Comparison of ENCODE assay signal across 12 cellular contexts in the genomic region with DNA sequence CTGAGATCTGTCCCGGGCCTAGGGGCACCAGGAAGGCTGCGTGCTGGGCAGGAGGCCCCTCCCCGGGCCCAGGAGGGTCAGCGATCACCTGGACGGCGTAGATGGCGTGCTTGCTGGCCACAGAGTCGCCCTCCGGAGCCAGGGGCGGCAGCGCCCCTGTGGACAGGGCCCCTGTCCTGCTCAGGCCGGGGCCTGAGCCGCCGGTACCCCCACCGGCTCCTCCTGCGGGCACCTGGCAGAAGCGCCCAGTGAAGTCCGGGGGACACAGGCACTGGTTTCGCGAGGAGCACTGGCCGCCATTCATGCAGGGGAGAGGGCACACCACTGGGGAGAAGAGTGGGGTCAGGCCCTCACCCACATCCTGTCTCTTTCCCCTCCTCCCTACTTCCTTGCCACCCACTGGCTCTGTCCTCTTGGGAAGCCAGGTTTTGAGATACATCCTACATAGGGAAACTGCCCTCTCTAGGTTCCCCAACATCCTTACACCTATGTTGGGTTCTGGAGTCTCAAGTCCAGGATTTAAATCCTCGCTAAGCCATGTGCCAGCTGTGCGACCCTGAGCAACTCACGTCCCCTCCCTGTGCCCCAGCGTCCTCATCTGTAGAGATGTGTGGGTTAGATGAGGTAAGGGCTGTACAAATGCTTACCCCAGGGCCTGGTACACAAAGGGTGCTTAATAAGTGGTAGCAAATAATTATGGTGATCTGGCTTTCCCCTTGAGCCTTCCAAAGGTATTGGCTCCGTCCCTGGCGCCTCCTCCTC. TPM values are rescaled to one million over a fixed set of nuclear protein-coding genes. Genes with fewer than 3 reads are reported as not detected.
DNase-seq lines count a peak whose midpoint lies in the region; ATAC-seq, FAIRE-seq and TF ChIP-seq lines count a peak whose summit lies in the region.
"Had no signal": no experiment of that assay in that cellular context is flagged by ENCODE, and none has a peak within 500 bp of the region (broad histone marks: within the 10 kb centered on the region; RNA-seq: fewer than 3 reads in every experiment).

No MANE protein-coding gene starts in this region.

- ATAC-seq in HepG2 (no peak), right lobe of liver (no peak), HG02642 (IDR thresholded peaks at IDR 0.05; ENCODE audit: poor library complexity, unreplicated experiment) (no peak)

- H3K4me3 Mint-ChIP-seq in activated CD4-positive, alpha-beta memory T cell treated with anti-CD3 and anti-CD28 coated beads for 36 hours, result peak overlapping the region; percentile 46

- H3K4me2 ChIP-seq in HepG2 (ENCODE audit: low read depth, low read length), result no peak overlapping the region

- peaks cover 12% of the 10 kb centered on the region for H3K36me3 Mint-ChIP-seq in activated CD4-positive, alpha-beta memory T cell treated with anti-CD3 and anti-CD28 coated beads for 36 hours

- H3K9me3 ChIP-seq in HepG2 (ENCODE audit: low read length), result no peaks in the 10 kb centered on the region
- no peaks in the 10 kb centered on the region for H3K9me3 ChIP-seq in right lobe of liver
- H3K9me3 ChIP-seq in iPS-20b (ENCODE audit: insufficient read depth, low read depth, low read length), result no peaks in the 10 kb centered on the region
- H3K9me3 ChIP-seq in vagina, result no peaks in the 10 kb centered on the region
- H3K9me3 ChIP-seq in ovary, result no peaks in the 10 kb centered on the region
- H3K9me3 ChIP-seq: esophagus muscularis mucosa, prostate gland had no signal

- TF ChIP-seq CTCF in HepG2 (CRISPR knock-in tag; IDR thresholded peaks at IDR 0.05), result no peak
- TF ChIP-seq CTCF in right lobe of liver (IDR thresholded peaks at IDR 0.05), result no peak
- no peak for TF ChIP-seq CTCF in vagina (IDR thresholded peaks at IDR 0.05)
- TF ChIP-seq CTCF in ovary (IDR thresholded peaks at IDR 0.05), result no peak

- CTCF ChIA-PET in HepG2 (lab: Yijun Ruan, JAX; ENCODE audit: low intra/inter-chr PET ratio, low total read pairs), result no interaction called here
- CTCF ChIA-PET in activated CD4-positive, alpha-beta memory T cell treated with anti-CD3 and anti-CD28 coated beads for 36 hours (lab: Charles Lee), result interaction anchor here (0.6 to 1.7 kb wide), 6 partner anchors 13 to 226 kb away, joined by 3 to 9 read pairs (median 4); partner anchors contain the start of gene ZNRD2

- H3K36me3 ChIP-seq in HepG2 (replicated peaks in 1 of 2; ENCODE audit: control insufficient read depth in 1 of 2, insufficient read depth in 2 of 2, low read length in 2 of 2) (peaks cover 0 to under 1% of the 10 kb centered on the region in 2 experiments; a peak in 2 of 5 replicates), right lobe of liver (no peaks in the 10 kb centered on the region), iPS-20b (ENCODE audit: insufficient read depth, low read depth, low read length) (no peaks in the 10 kb centered on the region), vagina (peaks cover 0 to 27% of the 10 kb centered on the region in 2 donors), ovary (no peaks in the 10 kb centered on the region)
- H3K36me3 ChIP-seq: prostate gland had no signal

- no peaks in the 10 kb centered on the region for H3K27me3 Mint-ChIP-seq in activated CD4-positive, alpha-beta memory T cell treated with anti-CD3 and anti-CD28 coated beads for 36 hours

- no peak overlapping the region for H3K27ac ChIP-seq in HepG2 (ENCODE audit: extremely low read length, insufficient read depth, low read length)
- no peak overlapping the region for H3K27ac ChIP-seq in right lobe of liver
- H3K27ac ChIP-seq in iPS-20b (ENCODE audit: low read length), result no peak overlapping the region
- H3K27ac ChIP-seq in vagina, result peak overlapping the region; percentile 98
- no peak overlapping the region for H3K27ac ChIP-seq in ovary
- H3K27ac ChIP-seq: brain microvascular endothelial cell, prostate gland had no signal

- H4K20me1 ChIP-seq in HepG2 (ENCODE audit: insufficient read depth, low read length), result peaks cover 10% of the 10 kb centered on the region; the same call in 1 of the 2 replicates

- TF ChIP-seq POLR2A in HepG2 (IDR thresholded peaks at IDR 0.05; ENCODE audit: insufficient read depth in 1 of 2, low read depth in 2 of 2, low read length in 2 of 2) (no peak), right lobe of liver (IDR thresholded peaks at IDR 0.05) (no peak), vagina (IDR thresholded peaks at IDR 0.05) (no peak), ovary (IDR thresholded peaks at IDR 0.05) (no peak)

- in situ Hi-C loops in HepG2 (cut with HindIII; ENCODE audit: extremely low pct_ligation_motif_present, low pct_unique_long_range_greater_than_20kb), result loop anchor here (10.0 kb wide), 1 partner anchor 301 kb away; the partner anchor contains the start of gene CFL1

- DNase-seq in HepG2 (ENCODE audit: low spot score) (no peak), right lobe of liver (no peak), vagina (ENCODE audit: extremely low spot score in 2 of 2) (no peak), ovary (no peak)
- no peak for DNase-seq in activated CD4-positive, alpha-beta memory T cell treated with anti-CD3 and anti-CD28 coated beads for 36 hours
- DNase-seq in activated CD4-positive, CD25-positive, alpha-beta regulatory T cell (lab: John Stamatoyannopoulos, UW), result no peak
- DNase-seq: brain microvascular endothelial cell had no signal

- H2AFZ ChIP-seq in HepG2 (ENCODE audit: low read length), result no peak overlapping the region

- FAIRE-seq in HepG2 (lab: Jason Lieb, UNC), result no peak
- FAIRE-seq: GM12892 had no signal

- no peak overlapping the region for H3K4me3 ChIP-seq in HepG2 (replicated peaks in 1 of 3; ENCODE audit: insufficient read depth in 1 of 3, low read depth in 2 of 3, low read length in 3 of 3)
- H3K4me3 ChIP-seq in right lobe of liver, result no peak overlapping the region
- peak overlapping the region; percentile 63; the same call in 1 of the 2 replicates for H3K4me3 ChIP-seq in iPS-20b (ENCODE audit: low read length)
- H3K4me3 ChIP-seq in vagina, result no peak overlapping the region
- H3K4me3 ChIP-seq in ovary, result no peak overlapping the region
- H3K4me3 ChIP-seq: esophagus muscularis mucosa, prostate gland had no signal

- BruUV-seq in HepG2 (replicated peaks; lab: Mats Ljungman, UMichigan), result no TSS peak

- peaks cover 57% of the 10 kb centered on the region for H3K4me1 Mint-ChIP-seq in activated CD4-positive, alpha-beta memory T cell treated with anti-CD3 and anti-CD28 coated beads for 36 hours (ENCODE audit: low read depth)

- POLR2A ChIA-PET in HepG2 (lab: Yijun Ruan, JAX), result no interaction called here
- POLR2A ChIA-PET in activated CD4-positive, alpha-beta memory T cell treated with anti-CD3 and anti-CD28 coated beads for 36 hours (lab: Charles Lee), result no interaction called here

- H3K4me1 ChIP-seq in HepG2 (ENCODE audit: insufficient read depth, low read length) (peaks cover 64% of the 10 kb centered on the region), right lobe of liver (peaks cover 0 to 33% (median 7%) of the 10 kb centered on the region in 4 donors), iPS-20b (ENCODE audit: insufficient read depth, low read length) (peaks cover 19% of the 10 kb centered on the region), vagina (peaks cover 57% of the 10 kb centered on the region), ovary (ENCODE audit: insufficient read depth) (peaks cover 16% of the 10 kb centered on the region)

- intact Hi-C loops in HepG2 (cut with micrococcal nuclease; ENCODE audit: unreplicated experiment), result no loop called here
- intact Hi-C loops in right lobe of liver (cut with DNase I), result no loop called here
- intact Hi-C loops in activated CD4-positive, alpha-beta memory T cell treated with anti-CD3 and anti-CD28 coated beads for 36 hours (cut with micrococcal nuclease), result no loop called here
- intact Hi-C loops in vagina (cut with DNase I), result no loop called here
- intact Hi-C loops in ovary (cut with DNase I), result no loop called here

- no peak for TF ChIP-seq RAD21 in HepG2 (CRISPR knock-in tag; IDR thresholded peaks at IDR 0.05)

- no peaks in the 10 kb centered on the region for H3K9me3 Mint-ChIP-seq in activated CD4-positive, alpha-beta memory T cell treated with anti-CD3 and anti-CD28 coated beads for 36 hours

- TF ChIP-seq EP300 in HepG2 (IDR thresholded peaks at IDR 0.05; ENCODE audit: low read depth in 2 of 2, low read length in 2 of 2), result no peak
- no peak for TF ChIP-seq EP300 in HepG2 (CRISPR knock-in tag; IDR thresholded peaks at IDR 0.05; ENCODE audit: borderline replicate concordance)
- TF ChIP-seq EP300 in ovary (IDR thresholded peaks at IDR 0.05), result no peak

- WGBS in HepG2 (ENCODE audit: low lambda C conversion rate), result 94% methylated on average over 16 of the region's 27 CpGs
- WGBS in right lobe of liver (ENCODE audit: insufficient coverage, low coverage, low lambda C conversion rate, missing lambda C conversion rate), result 86% methylated on average over 2 of the region's 27 CpGs
- 83 to 84% (median 83%) methylated on average over 17 to 27 of the region's 27 CpGs for WGBS in ovary, 3 donors

- H3K79me2 ChIP-seq in HepG2 (ENCODE audit: insufficient read depth, low read length), result peaks cover 8% of the 10 kb centered on the region

- no peak overlapping the region for H3K9ac ChIP-seq in HepG2 (ENCODE audit: insufficient read depth, low read depth, low read length)
- no peak overlapping the region for H3K9ac ChIP-seq in iPS-20b (ENCODE audit: low read depth, low read length)

- H3K27me3 ChIP-seq in HepG2 (ENCODE audit: control insufficient read depth in 1 of 2, insufficient read depth in 2 of 2, low read length in 2 of 2) (no peaks in the 10 kb centered on the region), right lobe of liver (no peaks in the 10 kb centered on the region), iPS-20b (ENCODE audit: insufficient read depth, low read length) (peaks cover 72% of the 10 kb centered on the region), vagina (no peaks in the 10 kb centered on the region), ovary (no peaks in the 10 kb centered on the region)
- H3K27me3 ChIP-seq: brain microvascular endothelial cell, esophagus muscularis mucosa had no signal

- H3K27ac Mint-ChIP-seq in activated CD4-positive, alpha-beta memory T cell treated with anti-CD3 and anti-CD28 coated beads for 36 hours, result peak overlapping the region; percentile 84

RNA-seq across cellular contexts. Expression of gene LTBP3, which starts 3.9 kb away (rescaled TPM):
- total RNA-seq in HepG2 (2016; rRNA removed; fragmentation: Illumina TruSeq; extraction: Trizol) (4.2 and 12.2 TPM in 2 replicates), right lobe of liver (10 to 100 TPM; 26.6 to 94.1 (median 46.8) TPM), vagina (246 TPM), ovary (100 to 1,000 TPM; 143 to 292 (median 198) TPM)
- total RNA-seq in HepG2 (2016; cell fraction: cytosol; rRNA removed; fragmentation: Illumina TruSeq; extraction: Trizol; ENCODE audit: low read depth), result 3.8 and 4.6 TPM in 2 replicates
- total RNA-seq in HepG2 (2016; cell fraction: insoluble cytoplasmic fraction; rRNA removed; fragmentation: Illumina TruSeq; extraction: Trizol), result 3.1 and 14.2 TPM in 2 replicates
- 6.5 and 7.6 TPM in 2 replicates for total RNA-seq in HepG2 (2016; cell fraction: membrane; rRNA removed; fragmentation: Illumina TruSeq; extraction: Trizol)
- total RNA-seq in HepG2 (2016; cell fraction: nucleus; rRNA removed; fragmentation: Illumina TruSeq; extraction: Trizol), result 18.0 and 20.1 TPM in 2 replicates
- polyA plus RNA-seq in HepG2 (2011; rRNA removed) (60.3 and 68.1 TPM in 2 replicates), ovary (100 to 1,000 TPM in 1 of 2 donors, 10 to 100 TPM in 1; 35.9 to 130 TPM)
- 16.4 and 24.6 TPM in 2 replicates for polyA plus RNA-seq in HepG2 (2011; cell fraction: cytosol; rRNA removed)
- polyA plus RNA-seq in HepG2 (2011; cell fraction: nucleus; rRNA removed), result 549 and 694 TPM in 2 replicates
- 41.0 and 45.6 TPM in 2 replicates for polyA plus RNA-seq in HepG2 (2012)
- 2.1 and 2.8 TPM in 2 replicates for polyA plus RNA-seq in HepG2 (2016; cell fraction: cytosol; fragmentation: Illumina TruSeq; extraction: Trizol; ENCODE audit: low read depth)
- polyA plus RNA-seq in HepG2 (2016; cell fraction: insoluble cytoplasmic fraction; fragmentation: Illumina TruSeq; extraction: Trizol; ENCODE audit: low read depth), result 7.3 and 9.4 TPM in 2 replicates
- polyA plus RNA-seq in HepG2 (2016; cell fraction: membrane; fragmentation: Illumina TruSeq; extraction: Trizol; ENCODE audit: low read depth), result 6.0 and 7.1 TPM in 2 replicates
- 129 and 139 TPM in 2 replicates for polyA plus RNA-seq in HepG2 (2016; cell fraction: nucleus; fragmentation: Illumina TruSeq; extraction: Trizol; ENCODE audit: insufficient read depth, low read depth)
- polyA minus RNA-seq in HepG2 (2011; rRNA and poly(A)+ RNA removed; ENCODE audit: low replicate concordance), result 12.7 and 25.1 TPM in 2 replicates
- 13.7 and 23.3 TPM in 2 replicates for polyA minus RNA-seq in HepG2 (2011; cell fraction: cytosol; rRNA and poly(A)+ RNA removed)
- 36.4 and 39.8 TPM in 2 replicates for polyA minus RNA-seq in HepG2 (2011; cell fraction: nucleus; rRNA and poly(A)+ RNA removed)
- total RNA-seq in activated CD4-positive, alpha-beta memory T cell treated with anti-CD3 and anti-CD28 coated beads for 36 hours, result 10 to 100 TPM; 60.7 to 63.3 TPM

RNA-seq across cellular contexts. Expression of gene ZNRD2, which starts 16.0 kb away (rescaled TPM):
- total RNA-seq in HepG2 (2016; rRNA removed; fragmentation: Illumina TruSeq; extraction: Trizol) (34.0 and 40.0 TPM in 2 replicates), right lobe of liver (10 to 100 TPM; 11.6 to 43.2 (median 16.5) TPM), vagina (68.5 TPM), ovary (10 to 100 TPM; 26.6 to 59.5 (median 39.2) TPM)
- 15.3 and 19.2 TPM in 2 replicates for total RNA-seq in HepG2 (2016; cell fraction: cytosol; rRNA removed; fragmentation: Illumina TruSeq; extraction: Trizol; ENCODE audit: low read depth)
- total RNA-seq in HepG2 (2016; cell fraction: insoluble cytoplasmic fraction; rRNA removed; fragmentation: Illumina TruSeq; extraction: Trizol), result 32.9 and 41.5 TPM in 2 replicates
- 16.0 and 17.9 TPM in 2 replicates for total RNA-seq in HepG2 (2016; cell fraction: membrane; rRNA removed; fragmentation: Illumina TruSeq; extraction: Trizol)
- 11.5 and 15.7 TPM in 2 replicates for total RNA-seq in HepG2 (2016; cell fraction: nucleus; rRNA removed; fragmentation: Illumina TruSeq; extraction: Trizol)
- polyA plus RNA-seq in HepG2 (2011; rRNA removed) (29.2 and 31.4 TPM in 2 replicates), ovary (10 to 100 TPM in 1 of 2 donors, 1 to 10 TPM in 1; 2.3 to 61.8 TPM)
- polyA plus RNA-seq in HepG2 (2011; cell fraction: cytosol; rRNA removed), result 24.1 and 41.2 TPM in 2 replicates
- 48.9 and 54.8 TPM in 2 replicates for polyA plus RNA-seq in HepG2 (2011; cell fraction: nucleus; rRNA removed)
- 25.2 and 28.5 TPM in 2 replicates for polyA plus RNA-seq in HepG2 (2012)
- polyA plus RNA-seq in HepG2 (2016; cell fraction: cytosol; fragmentation: Illumina TruSeq; extraction: Trizol; ENCODE audit: low read depth), result 26.6 and 28.0 TPM in 2 replicates
- polyA plus RNA-seq in HepG2 (2016; cell fraction: insoluble cytoplasmic fraction; fragmentation: Illumina TruSeq; extraction: Trizol; ENCODE audit: low read depth), result 42.9 and 46.1 TPM in 2 replicates
- polyA plus RNA-seq in HepG2 (2016; cell fraction: membrane; fragmentation: Illumina TruSeq; extraction: Trizol; ENCODE audit: low read depth), result 23.7 and 24.4 TPM in 2 replicates
- polyA plus RNA-seq in HepG2 (2016; cell fraction: nucleus; fragmentation: Illumina TruSeq; extraction: Trizol; ENCODE audit: insufficient read depth, low read depth), result 31.1 and 33.2 TPM in 2 replicates
- polyA minus RNA-seq in HepG2 (2011; rRNA and poly(A)+ RNA removed; ENCODE audit: low replicate concordance), result 18.6 and 34.8 TPM in 2 replicates
- polyA minus RNA-seq in HepG2 (2011; cell fraction: cytosol; rRNA and poly(A)+ RNA removed), result 8.6 and 11.3 TPM in 2 replicates
- 12.0 and 19.5 TPM in 2 replicates for polyA minus RNA-seq in HepG2 (2011; cell fraction: nucleus; rRNA and poly(A)+ RNA removed)
- total RNA-seq in activated CD4-positive, alpha-beta memory T cell treated with anti-CD3 and anti-CD28 coated beads for 36 hours, result 10 to 100 TPM; 48.1 to 51.1 TPM

RNA-seq across cellular contexts. Expression of gene FAM89B, which starts 18.1 kb away (rescaled TPM):
- total RNA-seq in HepG2 (2016; rRNA removed; fragmentation: Illumina TruSeq; extraction: Trizol) (3.6 and 5.7 TPM in 2 replicates), right lobe of liver (10 to 100 TPM; 12.8 to 20.6 (median 14.6) TPM), vagina (62.4 TPM), ovary (10 to 100 TPM; 41.0 to 74.0 (median 53.3) TPM)
- 7.8 and 8.7 TPM in 2 replicates for total RNA-seq in HepG2 (2016; cell fraction: cytosol; rRNA removed; fragmentation: Illumina TruSeq; extraction: Trizol; ENCODE audit: low read depth)
- 4.0 and 5.2 TPM in 2 replicates for total RNA-seq in HepG2 (2016; cell fraction: insoluble cytoplasmic fraction; rRNA removed; fragmentation: Illumina TruSeq; extraction: Trizol)
- 8.0 and 9.6 TPM in 2 replicates for total RNA-seq in HepG2 (2016; cell fraction: membrane; rRNA removed; fragmentation: Illumina TruSeq; extraction: Trizol)
- 2.9 and 4.0 TPM in 2 replicates for total RNA-seq in HepG2 (2016; cell fraction: nucleus; rRNA removed; fragmentation: Illumina TruSeq; extraction: Trizol)
- polyA plus RNA-seq in HepG2 (2011; rRNA removed) (8.0 and 11.5 TPM in 2 replicates), ovary (10 to 100 TPM in 1 of 2 donors, 1 to 10 TPM in 1; 1.9 to 47.8 TPM)
- polyA plus RNA-seq in HepG2 (2011; cell fraction: cytosol; rRNA removed), result 5.8 and 9.6 TPM in 2 replicates
- 29.0 and 34.8 TPM in 2 replicates for polyA plus RNA-seq in HepG2 (2011; cell fraction: nucleus; rRNA removed)
- 3.6 and 5.3 TPM in 2 replicates for polyA plus RNA-seq in HepG2 (2012)
- polyA plus RNA-seq in HepG2 (2016; cell fraction: cytosol; fragmentation: Illumina TruSeq; extraction: Trizol; ENCODE audit: low read depth), result 19.5 and 20.4 TPM in 2 replicates
- 7.9 and 9.1 TPM in 2 replicates for polyA plus RNA-seq in HepG2 (2016; cell fraction: insoluble cytoplasmic fraction; fragmentation: Illumina TruSeq; extraction: Trizol; ENCODE audit: low read depth)
- polyA plus RNA-seq in HepG2 (2016; cell fraction: membrane; fragmentation: Illumina TruSeq; extraction: Trizol; ENCODE audit: low read depth), result 15.3 and 15.7 TPM in 2 replicates
- polyA plus RNA-seq in HepG2 (2016; cell fraction: nucleus; fragmentation: Illumina TruSeq; extraction: Trizol; ENCODE audit: insufficient read depth, low read depth), result 11.6 and 13.0 TPM in 2 replicates
- 11.8 and 23.8 TPM in 2 replicates for polyA minus RNA-seq in HepG2 (2011; rRNA and poly(A)+ RNA removed; ENCODE audit: low replicate concordance)
- 1.9 and 4.2 TPM in 2 replicates for polyA minus RNA-seq in HepG2 (2011; cell fraction: cytosol; rRNA and poly(A)+ RNA removed)
- 4.5 and 5.1 TPM in 2 replicates for polyA minus RNA-seq in HepG2 (2011; cell fraction: nucleus; rRNA and poly(A)+ RNA removed)
- 10 to 100 TPM; 25.3 to 28.3 TPM for total RNA-seq in activated CD4-positive, alpha-beta memory T cell treated with anti-CD3 and anti-CD28 coated beads for 36 hours

RNA-seq across cellular contexts. Expression of gene EHBP1L1, which starts 21.6 kb away (rescaled TPM):
- 5.4 and 10.6 TPM in 2 replicates for total RNA-seq in HepG2 (2016; rRNA removed; fragmentation: Illumina TruSeq; extraction: Trizol)
- total RNA-seq in HepG2 (2016; cell fraction: cytosol; rRNA removed; fragmentation: Illumina TruSeq; extraction: Trizol; ENCODE audit: low read depth), result 2.5 and 2.6 TPM in 2 replicates
- total RNA-seq in HepG2 (2016; cell fraction: insoluble cytoplasmic fraction; rRNA removed; fragmentation: Illumina TruSeq; extraction: Trizol), result 3.9 and 9.7 TPM in 2 replicates
- total RNA-seq in HepG2 (2016; cell fraction: membrane; rRNA removed; fragmentation: Illumina TruSeq; extraction: Trizol), result 3.4 TPM in 2 replicates
- 7.8 and 8.4 TPM in 2 replicates for total RNA-seq in HepG2 (2016; cell fraction: nucleus; rRNA removed; fragmentation: Illumina TruSeq; extraction: Trizol)
- 8.3 and 14.4 TPM in 2 replicates for polyA plus RNA-seq in HepG2 (2011; rRNA removed)
- polyA plus RNA-seq in HepG2 (2011; cell fraction: cytosol; rRNA removed), result 7.1 and 10.0 TPM in 2 replicates
- 74.9 and 85.5 TPM in 2 replicates for polyA plus RNA-seq in HepG2 (2011; cell fraction: nucleus; rRNA removed)
- 9.8 and 10.7 TPM in 2 replicates for polyA plus RNA-seq in HepG2 (2012)
- polyA plus RNA-seq in HepG2 (2016; cell fraction: cytosol; fragmentation: Illumina TruSeq; extraction: Trizol; ENCODE audit: low read depth), result 0.58 and 0.94 TPM in 2 replicates
- polyA plus RNA-seq in HepG2 (2016; cell fraction: insoluble cytoplasmic fraction; fragmentation: Illumina TruSeq; extraction: Trizol; ENCODE audit: low read depth), result 4.6 and 5.1 TPM in 2 replicates
- polyA plus RNA-seq in HepG2 (2016; cell fraction: membrane; fragmentation: Illumina TruSeq; extraction: Trizol; ENCODE audit: low read depth), result 0.79 and 1.3 TPM in 2 replicates
- 27.0 and 30.2 TPM in 2 replicates for polyA plus RNA-seq in HepG2 (2016; cell fraction: nucleus; fragmentation: Illumina TruSeq; extraction: Trizol; ENCODE audit: insufficient read depth, low read depth)
- 23.3 and 45.1 TPM in 2 replicates for polyA minus RNA-seq in HepG2 (2011; rRNA and poly(A)+ RNA removed; ENCODE audit: low replicate concordance)
- polyA minus RNA-seq in HepG2 (2011; cell fraction: cytosol; rRNA and poly(A)+ RNA removed), result 7.6 and 13.2 TPM in 2 replicates
- polyA minus RNA-seq in HepG2 (2011; cell fraction: nucleus; rRNA and poly(A)+ RNA removed), result 6.4 and 11.8 TPM in 2 replicates
- total RNA-seq in right lobe of liver, result 10 to 100 TPM; 10.0 to 29.9 (median 13.7) TPM
- total RNA-seq in activated CD4-positive, alpha-beta memory T cell treated with anti-CD3 and anti-CD28 coated beads for 36 hours, result 100 to 1,000 TPM; 137 to 141 TPM
- total RNA-seq in vagina, result 123 TPM
- total RNA-seq in ovary, result 10 to 100 TPM; 21.7 to 63.0 (median 40.3) TPM
- polyA plus RNA-seq in ovary, result 10 to 100 TPM; 24.5 to 42.4 TPM

RNA-seq across cellular contexts. Expression of gene SCYL1, which starts 29.4 kb away (rescaled TPM):
- total RNA-seq in HepG2 (2016; rRNA removed; fragmentation: Illumina TruSeq; extraction: Trizol) (61.7 and 65.9 TPM in 2 replicates), right lobe of liver (10 to 100 TPM; 51.3 to 82.3 (median 57.0) TPM), vagina (77.3 TPM), ovary (100 to 1,000 TPM in 1 of 7 donors, 10 to 100 TPM in 6; 59.0 to 118 (median 96.2) TPM)
- total RNA-seq in HepG2 (2016; cell fraction: cytosol; rRNA removed; fragmentation: Illumina TruSeq; extraction: Trizol; ENCODE audit: low read depth), result 25.8 and 30.8 TPM in 2 replicates
- 61.5 and 71.8 TPM in 2 replicates for total RNA-seq in HepG2 (2016; cell fraction: insoluble cytoplasmic fraction; rRNA removed; fragmentation: Illumina TruSeq; extraction: Trizol)
- total RNA-seq in HepG2 (2016; cell fraction: membrane; rRNA removed; fragmentation: Illumina TruSeq; extraction: Trizol), result 42.4 and 48.2 TPM in 2 replicates
- total RNA-seq in HepG2 (2016; cell fraction: nucleus; rRNA removed; fragmentation: Illumina TruSeq; extraction: Trizol), result 43.2 and 44.5 TPM in 2 replicates
- polyA plus RNA-seq in HepG2 (2011; rRNA removed) (103 and 122 TPM in 2 replicates), ovary (10 to 100 TPM; 11.7 to 71.6 TPM)
- polyA plus RNA-seq in HepG2 (2011; cell fraction: cytosol; rRNA removed), result 86.0 and 134 TPM in 2 replicates
- 217 and 274 TPM in 2 replicates for polyA plus RNA-seq in HepG2 (2011; cell fraction: nucleus; rRNA removed)
- 38.8 and 49.2 TPM in 2 replicates for polyA plus RNA-seq in HepG2 (2012)
- 18.7 and 21.2 TPM in 2 replicates for polyA plus RNA-seq in HepG2 (2016; cell fraction: cytosol; fragmentation: Illumina TruSeq; extraction: Trizol; ENCODE audit: low read depth)
- polyA plus RNA-seq in HepG2 (2016; cell fraction: insoluble cytoplasmic fraction; fragmentation: Illumina TruSeq; extraction: Trizol; ENCODE audit: low read depth), result 66.5 and 66.9 TPM in 2 replicates
- 31.2 and 33.8 TPM in 2 replicates for polyA plus RNA-seq in HepG2 (2016; cell fraction: membrane; fragmentation: Illumina TruSeq; extraction: Trizol; ENCODE audit: low read depth)
- polyA plus RNA-seq in HepG2 (2016; cell fraction: nucleus; fragmentation: Illumina TruSeq; extraction: Trizol; ENCODE audit: insufficient read depth, low read depth), result 90.8 and 91.5 TPM in 2 replicates
- polyA minus RNA-seq in HepG2 (2011; rRNA and poly(A)+ RNA removed; ENCODE audit: low replicate concordance), result 110 and 139 TPM in 2 replicates
- polyA minus RNA-seq in HepG2 (2011; cell fraction: cytosol; rRNA and poly(A)+ RNA removed), result 43.9 and 59.3 TPM in 2 replicates
- 34.2 and 36.4 TPM in 2 replicates for polyA minus RNA-seq in HepG2 (2011; cell fraction: nucleus; rRNA and poly(A)+ RNA removed)
- 10 to 100 TPM; 67.8 to 69.8 TPM for total RNA-seq in activated CD4-positive, alpha-beta memory T cell treated with anti-CD3 and anti-CD28 coated beads for 36 hours
